Comparison of ENCODE assay signal across 8 cellular contexts in genomic region chr5:172641359-172642045, GRCh38. TPM values are rescaled to one million over a fixed set of nuclear protein-coding genes. Genes with fewer than 3 reads are reported as not detected.
DNase-seq lines count a peak whose midpoint lies in the region; ATAC-seq and TF ChIP-seq lines count a peak whose summit lies in the region.

No MANE protein-coding gene starts in this region.

- H3K4me1 Mint-ChIP-seq in CD14-positive monocyte: peaks cover 53% of the 10 kb centered on the region
- H3K4me1 Mint-ChIP-seq in activated T-helper 1 cell treated with anti-CD3 and anti-CD28 coated beads, Interleukin-12 subunit alpha, Interleukin-12 subunit beta, Interleukin-2, Interleukin-4 antibody, amounts not matched to agents 30 ng/mL and 10 ng/mL and 1 ng/mL, durations not matched to agents 14 hours and 24 hours and 36 hours (ENCODE audit: low read depth): peaks cover 7% of the 10 kb centered on the region

- peaks cover 29 to 43% (median 29%) of the 10 kb centered on the region in 3 donors for H3K27me3 Mint-ChIP-seq in CD14-positive monocyte (ENCODE audit: low read depth in 3 of 3)
- peaks cover 52% of the 10 kb centered on the region for H3K27me3 Mint-ChIP-seq in activated T-helper 1 cell treated with anti-CD3 and anti-CD28 coated beads, Interleukin-12 subunit alpha, Interleukin-12 subunit beta, Interleukin-2, Interleukin-4 antibody, amounts not matched to agents 30 ng/mL and 10 ng/mL and 1 ng/mL, durations not matched to agents 14 hours and 24 hours and 36 hours (ENCODE audit: insufficient read depth)

- no peak overlapping the region for H3K27ac ChIP-seq in iPS DF 6.9 (ENCODE audit: low read length)
- peak overlapping the region in 1 of 8 donors; percentile 46 for H3K27ac ChIP-seq in spleen

- whole genome bisulfite sequencing in iPS DF 6.9 (ENCODE audit: insufficient coverage, insufficient read length): no CpG with 5 or more reads among the region's 72 CpGs
- 2 to 12% (median 2%) methylated on average over 14 to 72 of the region's 72 CpGs for WGBS in spleen, 5 donors

- no peaks in the 10 kb centered on the region for H3K9me3 Mint-ChIP-seq in CD14-positive monocyte
- H3K9me3 Mint-ChIP-seq in activated T-helper 1 cell treated with anti-CD3 and anti-CD28 coated beads, Interleukin-12 subunit alpha, Interleukin-12 subunit beta, Interleukin-2, Interleukin-4 antibody, amounts not matched to agents 30 ng/mL and 10 ng/mL and 1 ng/mL, durations not matched to agents 14 hours and 24 hours and 36 hours: no peaks in the 10 kb centered on the region

- H3K4me3 ChIP-seq in HFF-Myc (replicated peaks; ENCODE audit: low read depth, low read length): peak overlapping the region; percentile 52
- peak overlapping the region; percentile 90 for H3K4me3 ChIP-seq in iPS DF 6.9 (ENCODE audit: low read length)
- peak overlapping the region; percentile 28 to 71 (median 50) for H3K4me3 ChIP-seq in spleen

- no peaks in the 10 kb centered on the region for H3K36me3 ChIP-seq in iPS DF 6.9 (ENCODE audit: control insufficient read depth, insufficient read depth, low read length)
- H3K36me3 ChIP-seq in spleen: no peaks in the 10 kb centered on the region

- H3K9me3 ChIP-seq in iPS DF 6.9 (ENCODE audit: control insufficient read depth, insufficient read depth, low read length): no peaks in the 10 kb centered on the region
- no peaks in the 10 kb centered on the region for H3K9me3 ChIP-seq in spleen

- H3K4me1 ChIP-seq in iPS DF 6.9 (ENCODE audit: control insufficient read depth, insufficient read depth, low read length) (peaks cover 2% of the 10 kb centered on the region; the same call in 1 of the 2 replicates), spleen (peaks cover 10 to 38% (median 16%) of the 10 kb centered on the region in 6 donors)

- TF ChIP-seq POLR2A in spleen (IDR thresholded peaks at IDR 0.05): no peak

- intact Hi-C loops in CD14-positive monocyte (cut with micrococcal nuclease) (no loop called here), spleen (cut with DNase I; ENCODE audit: low total_unique reads) (no loop called here)
- intact Hi-C loops in activated T-helper 1 cell treated with anti-CD3 and anti-CD28 coated beads, Interleukin-12 subunit alpha, Interleukin-12 subunit beta, Interleukin-2, Interleukin-4 antibody, amounts not matched to agents 30 ng/mL and 10 ng/mL and 1 ng/mL, durations not matched to agents 14 hours and 24 hours and 36 hours (cut with micrococcal nuclease): loop anchor here (5.0 kb wide), 1 partner anchor 56 kb away; no protein-coding TSS in a partner anchor

- ATAC-seq in GM18867 (IDR thresholded peaks at IDR 0.05; ENCODE audit: unreplicated experiment): no peak

- H3K27ac Mint-ChIP-seq in CD14-positive monocyte: no peak overlapping the region
- no peak overlapping the region for H3K27ac Mint-ChIP-seq in activated T-helper 1 cell treated with anti-CD3 and anti-CD28 coated beads, Interleukin-12 subunit alpha, Interleukin-12 subunit beta, Interleukin-2, Interleukin-4 antibody, amounts not matched to agents 30 ng/mL and 10 ng/mL and 1 ng/mL, durations not matched to agents 14 hours and 24 hours and 36 hours

- TF ChIP-seq CTCF in CD14-positive monocyte (IDR thresholded peaks at IDR 0.05) (no peak), HFF-Myc (IDR thresholded peaks at IDR 0.05; ENCODE audit: low read depth, low read length, missing control alignments) (no peak), spleen (IDR thresholded peaks at IDR 0.05 in 8 of 11, conservative IDR thresholded peaks at IDR 0.05 in 3 of 11) (no peak)

- peak overlapping the region; percentile 68 to 70 for H3K4me3 Mint-ChIP-seq in CD14-positive monocyte
- peak overlapping the region; percentile 46 for H3K4me3 Mint-ChIP-seq in activated T-helper 1 cell treated with anti-CD3 and anti-CD28 coated beads, Interleukin-12 subunit alpha, Interleukin-12 subunit beta, Interleukin-2, Interleukin-4 antibody, amounts not matched to agents 30 ng/mL and 10 ng/mL and 1 ng/mL, durations not matched to agents 14 hours and 24 hours and 36 hours

- H3K27me3 ChIP-seq in iPS DF 6.9 (ENCODE audit: control insufficient read depth, insufficient read depth, low read length) (no peaks in the 10 kb centered on the region; the same call in 1 of the 2 replicates), spleen (replicated peaks in 1 of 7) (peaks cover 0 to 86% (median 36%) of the 10 kb centered on the region in 7 donors)

- no peak for DNase-seq in CD14-positive monocyte (ENCODE audit: low spot score)
- DNase-seq in HFF-Myc (ENCODE audit: extremely low read depth, low read depth): no peak
- DNase-seq in activated T-helper 1 cell treated with anti-CD3 and anti-CD28 coated beads, Interleukin-12 subunit alpha, Interleukin-12 subunit beta, Interleukin-2, Interleukin-4 antibody, amounts not matched to agents 30 ng/mL and 10 ng/mL and 1 ng/mL, durations not matched to agents 14 hours and 24 hours and 36 hours (ENCODE audit: low spot score): no peak
- no peak for DNase-seq in iPS DF 6.9 (ENCODE audit: low read depth, low spot score)
- DNase-seq in spleen: peak; percentile 56
- no peak for DNase-seq in COLO829 (ENCODE audit: low spot score)
- no peak for DNase-seq in GOT3 (lab: John Stamatoyannopoulos, UW)

- H3K36me3 Mint-ChIP-seq in CD14-positive monocyte: peaks cover 0 to 7% of the 10 kb centered on the region in 2 donors
- H3K36me3 Mint-ChIP-seq in activated T-helper 1 cell treated with anti-CD3 and anti-CD28 coated beads, Interleukin-12 subunit alpha, Interleukin-12 subunit beta, Interleukin-2, Interleukin-4 antibody, amounts not matched to agents 30 ng/mL and 10 ng/mL and 1 ng/mL, durations not matched to agents 14 hours and 24 hours and 36 hours (ENCODE audit: low read depth): no peaks in the 10 kb centered on the region

RNA-seq across cellular contexts. Expression of gene NEURL1B, which starts 0.4 kb away (rescaled TPM):
- polyA plus RNA-seq in CD14-positive monocyte (not detected), spleen (1 to 10 TPM in 1 of 3 donors, under 1 TPM in 2; 0.26 to 1.0 (median 0.49) TPM)
- 0.05 and 0.12 TPM in 2 replicates for total RNA-seq in activated T-helper 1 cell treated with anti-CD3 and anti-CD28 coated beads, Interleukin-12 subunit alpha, Interleukin-12 subunit beta, Interleukin-2, Interleukin-4 antibody, amounts not matched to agents 30 ng/mL and 10 ng/mL and 1 ng/mL, durations not matched to agents 14 hours and 24 hours and 36 hours
- 1 to 10 TPM in 6 of 7 donors, under 1 TPM in 1; 0.85 to 2.5 (median 1.6) TPM for total RNA-seq in spleen
